10 cellular contexts compared by ENCODE assay signal in genomic region chr6:85680388-85680787, GRCh38.
DNase-seq lines count a peak whose midpoint lies in the region; ATAC-seq and TF ChIP-seq lines count a peak whose summit lies in the region.
"Had no signal": no experiment of that assay in that cellular context is flagged by ENCODE, and none has a peak within 500 bp of the region (broad histone marks: within the 10 kb centered on the region; RNA-seq: fewer than 3 reads in every experiment).

No MANE protein-coding gene starts in this region.

- no peak for TF ChIP-seq CTCF in Loucy (conservative IDR thresholded peaks at IDR 0.05; ENCODE audit: low read length)

- H3K27me3 Mint-ChIP-seq in T-helper 1 cell treated with Interleukin-12 subunit alpha and Interleukin-12 subunit beta and Interleukin-4 antibody, amounts not matched to agents 30 μg/mL and 1 μg/mL, for 36 hours (ENCODE audit: low read depth), result no peaks in the 10 kb centered on the region
- H3K27me3 Mint-ChIP-seq in activated naive CD8-positive, alpha-beta T cell, result no peaks in the 10 kb centered on the region

- H3K27ac Mint-ChIP-seq in T-helper 1 cell treated with Interleukin-12 subunit alpha and Interleukin-12 subunit beta and Interleukin-4 antibody, amounts not matched to agents 30 μg/mL and 1 μg/mL, for 36 hours, result no peak overlapping the region
- no peak overlapping the region for H3K27ac Mint-ChIP-seq in activated naive CD8-positive, alpha-beta T cell

- H3K4me2 ChIP-seq in Loucy (ENCODE audit: low read depth, low read length, poor library complexity, severe bottlenecking), result peak overlapping the region; percentile 91

- H3K9me3 ChIP-seq in Loucy (ENCODE audit: insufficient read depth, low read depth, low read length) (no peaks in the 10 kb centered on the region), neuron (ENCODE audit: low read length) (no peaks in the 10 kb centered on the region)

- H3K9ac ChIP-seq in Loucy (ENCODE audit: low read depth, low read length, poor library complexity, severe bottlenecking), result peak overlapping the region; percentile 93

- H3F3A ChIP-seq in Loucy (ENCODE audit: low read depth), result no peaks in the 10 kb centered on the region

- no peak overlapping the region for H2AFZ ChIP-seq in Loucy (ENCODE audit: low read length)
- no peak overlapping the region for H2AFZ ChIP-seq in neuron (ENCODE audit: low read depth, low read length)

- H3K36me3 Mint-ChIP-seq in T-helper 1 cell treated with Interleukin-12 subunit alpha and Interleukin-12 subunit beta and Interleukin-4 antibody, amounts not matched to agents 30 μg/mL and 1 μg/mL, for 36 hours (ENCODE audit: low read depth), result peaks cover 34% of the 10 kb centered on the region
- H3K36me3 Mint-ChIP-seq in activated naive CD8-positive, alpha-beta T cell, result peaks cover 25% of the 10 kb centered on the region

- peak overlapping the region; percentile 41 for H3K4me3 Mint-ChIP-seq in T-helper 1 cell treated with Interleukin-12 subunit alpha and Interleukin-12 subunit beta and Interleukin-4 antibody, amounts not matched to agents 30 μg/mL and 1 μg/mL, for 36 hours
- H3K4me3 Mint-ChIP-seq in activated naive CD8-positive, alpha-beta T cell, result peak overlapping the region; percentile 22

- DNase-seq in T-helper 1 cell (no peak), DMS79 (lab: John Stamatoyannopoulos, UW) (no peak)
- DNase-seq: NCI-H1930, T1000 had no signal

- H3K4me1 Mint-ChIP-seq in T-helper 1 cell treated with Interleukin-12 subunit alpha and Interleukin-12 subunit beta and Interleukin-4 antibody, amounts not matched to agents 30 μg/mL and 1 μg/mL, for 36 hours (ENCODE audit: low read depth), result peaks cover 33% of the 10 kb centered on the region
- peaks cover 21% of the 10 kb centered on the region for H3K4me1 Mint-ChIP-seq in activated naive CD8-positive, alpha-beta T cell (ENCODE audit: low read depth)

- no peaks in the 10 kb centered on the region for H3K9me2 ChIP-seq in Loucy (replicated peaks; ENCODE audit: low read depth, low read length)

- peaks cover 6% of the 10 kb centered on the region for H3K9me3 Mint-ChIP-seq in T-helper 1 cell treated with Interleukin-12 subunit alpha and Interleukin-12 subunit beta and Interleukin-4 antibody, amounts not matched to agents 30 μg/mL and 1 μg/mL, for 36 hours
- H3K9me3 Mint-ChIP-seq in activated naive CD8-positive, alpha-beta T cell (ENCODE audit: low read depth), result no peaks in the 10 kb centered on the region

- H3K36me3 ChIP-seq in Loucy (ENCODE audit: insufficient read depth, low read length) (peaks cover 3% of the 10 kb centered on the region; the same call in 1 of the 2 replicates), neuron (ENCODE audit: insufficient read depth, low read length) (peaks cover 13% of the 10 kb centered on the region)

- ATAC-seq in HG02588 (IDR thresholded peaks at IDR 0.05; ENCODE audit: unreplicated experiment) (no peak), GM18502 (IDR thresholded peaks at IDR 0.05; ENCODE audit: poor library complexity, unreplicated experiment) (no peak)

- H4K20me1 ChIP-seq in Loucy (ENCODE audit: insufficient read depth, low read length, poor library complexity, severe bottlenecking), result peaks cover 30% of the 10 kb centered on the region

- H3K27me3 ChIP-seq in Loucy (ENCODE audit: insufficient read depth, low read length, poor library complexity, severe bottlenecking), result no peaks in the 10 kb centered on the region
- H3K27me3 ChIP-seq in neuron (ENCODE audit: insufficient read depth, low read length), result no peaks in the 10 kb centered on the region

- H3K79me2 ChIP-seq in Loucy (ENCODE audit: insufficient read depth, low read length), result peaks cover 58% of the 10 kb centered on the region

- H3K4me1 ChIP-seq in Loucy (ENCODE audit: insufficient read depth, low read length, poor library complexity, severe bottlenecking), result peaks cover 39% of the 10 kb centered on the region
- H3K4me1 ChIP-seq in neuron (ENCODE audit: insufficient read depth, low read length), result peaks cover 21% of the 10 kb centered on the region

- H3K4me3 ChIP-seq in Loucy (ENCODE audit: low read length, poor library complexity, severe bottlenecking) (peak overlapping the region; percentile 93), neuron (ENCODE audit: low read length) (peak overlapping the region; percentile 85)
